ENCODE assay signal across 17 cellular contexts in the genomic region with DNA sequence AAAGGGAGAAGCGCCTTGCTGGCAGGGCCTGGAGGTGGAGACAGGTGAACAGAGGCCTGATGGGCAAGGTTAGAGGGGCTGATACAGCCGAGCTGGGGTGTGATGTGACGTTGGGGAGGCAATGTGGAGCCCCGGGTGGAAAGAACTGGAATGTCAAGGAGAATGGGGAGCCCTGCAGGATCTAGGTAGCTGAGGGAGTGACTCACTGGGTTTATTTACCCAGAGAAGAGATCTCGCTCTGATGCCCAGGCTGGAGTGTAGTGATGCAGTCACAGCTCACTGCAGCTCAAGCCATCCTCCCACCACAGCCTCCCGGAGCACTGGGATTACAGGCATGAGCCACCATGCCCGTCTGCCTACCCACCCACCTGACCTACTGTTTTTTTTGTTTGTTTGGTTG. TPM values are rescaled to one million over a fixed set of nuclear protein-coding genes. Genes with fewer than 3 reads are reported as not detected.
DNase-seq lines count a peak whose midpoint lies in the region; ATAC-seq and TF ChIP-seq lines count a peak whose summit lies in the region.
"Had no signal": no experiment of that assay in that cellular context is flagged by ENCODE, and none has a peak within 500 bp of the region (broad histone marks: within the 10 kb centered on the region; RNA-seq: fewer than 3 reads in every experiment).

No MANE protein-coding gene starts in this region.

- peaks cover 18% of the 10 kb centered on the region for H3K4me1 Mint-ChIP-seq in activated naive CD4-positive, alpha-beta T cell treated with anti-CD3 and anti-CD28 coated beads, Interleukin-2, amount 50 U/mL, for 24 hours
- H3K4me1 Mint-ChIP-seq in progenitor cell of endocrine pancreas (ENCODE audit: low read depth), result peaks cover 19% of the 10 kb centered on the region

- no peaks in the 10 kb centered on the region for H3K9me3 Mint-ChIP-seq in activated naive CD4-positive, alpha-beta T cell treated with anti-CD3 and anti-CD28 coated beads, Interleukin-2, amount 50 U/mL, for 24 hours
- H3K9me3 Mint-ChIP-seq in progenitor cell of endocrine pancreas (ENCODE audit: low read depth), result no peaks in the 10 kb centered on the region

- peaks cover 3% of the 10 kb centered on the region for H3K36me3 ChIP-seq in MG63
- no peaks in the 10 kb centered on the region for H3K36me3 ChIP-seq in aorta (ENCODE audit: control insufficient read depth in 1 of 2, insufficient read depth in 2 of 2, low read length in 1 of 2)
- H3K36me3 ChIP-seq: uterus had no signal

- peak overlapping the region; percentile 46 for H3K27ac Mint-ChIP-seq in activated naive CD4-positive, alpha-beta T cell treated with anti-CD3 and anti-CD28 coated beads, Interleukin-2, amount 50 U/mL, for 24 hours
- H3K27ac Mint-ChIP-seq in progenitor cell of endocrine pancreas, result peak overlapping the region; percentile 29

- peak overlapping the region; percentile 4 for H3K4me3 Mint-ChIP-seq in activated naive CD4-positive, alpha-beta T cell treated with anti-CD3 and anti-CD28 coated beads, Interleukin-2, amount 50 U/mL, for 24 hours
- H3K4me3 Mint-ChIP-seq in progenitor cell of endocrine pancreas (ENCODE audit: low read depth), result peak overlapping the region; percentile 47

- TF ChIP-seq CTCF in epithelial cell of esophagus (IDR thresholded peaks at IDR 0.05; ENCODE audit: insufficient read depth, low read depth, low read length, missing control alignments) (no peak), progenitor cell of endocrine pancreas (IDR thresholded peaks at IDR 0.05; ENCODE audit: unreplicated experiment) (no peak)

- WGBS in aorta, 2 donors, result 69 to 78% methylated on average over 7 of the region's 7 CpGs

- intact Hi-C loops in aorta (cut with DNase I), result no loop called here

- H3K27me3 Mint-ChIP-seq in activated naive CD4-positive, alpha-beta T cell treated with anti-CD3 and anti-CD28 coated beads, Interleukin-2, amount 50 U/mL, for 24 hours, result no peaks in the 10 kb centered on the region
- no peaks in the 10 kb centered on the region for H3K27me3 Mint-ChIP-seq in progenitor cell of endocrine pancreas

- H3K9me3 ChIP-seq in MG63 (no peaks in the 10 kb centered on the region), aorta (ENCODE audit: control insufficient read depth, low read length) (no peaks in the 10 kb centered on the region)
- H3K9me3 ChIP-seq: uterus had no signal

- H3K27ac ChIP-seq in aorta (ENCODE audit: low read depth in 1 of 2, low read length in 2 of 2), result no peak overlapping the region
- H3K27ac ChIP-seq: parathyroid adenoma, uterus had no signal

- ATAC-seq in aorta (ENCODE audit: low FRiP score) (no peak), HG03520 (IDR thresholded peaks at IDR 0.05; ENCODE audit: unreplicated experiment) (no peak)

- no peaks in the 10 kb centered on the region for H3K4me1 ChIP-seq in aorta (ENCODE audit: control insufficient read depth in 1 of 2, insufficient read depth in 2 of 2, low read length in 2 of 2)
- H3K4me1 ChIP-seq: parathyroid adenoma had no signal

- DNase-seq in activated naive CD4-positive, alpha-beta T cell treated with Interleukin-2 at 50 U/mL for 16 hours, result no peak
- DNase-seq in MG63 (peak; percentile 48), epithelial cell of esophagus (ENCODE audit: low read depth) (peak; percentile 79), progenitor cell of endocrine pancreas (ENCODE audit: low spot score, unreplicated experiment) (no peak), NCI-H2227 (lab: John Stamatoyannopoulos, UW; ENCODE audit: unreplicated experiment) (no peak), aorta (no peak)
- DNase-seq: effector memory CD4-positive, alpha-beta T cell; MM.1S; stimulated activated CD8-positive, alpha-beta memory T cell treated with anti-CD3 and anti-CD28 coated beads, Interleukin-4, amount 100 ng/mL, for 48 hours; T1000; uterus had no signal

- H3K27me3 ChIP-seq in MG63 (no peaks in the 10 kb centered on the region), aorta (ENCODE audit: control insufficient read depth in 1 of 2, insufficient read depth in 2 of 2, low read length in 1 of 2) (no peaks in the 10 kb centered on the region)
- H3K27me3 ChIP-seq: uterus had no signal

- H3K4me3 ChIP-seq in MG63 (no peak overlapping the region), epithelial cell of esophagus (ENCODE audit: low read length) (no peak overlapping the region), aorta (ENCODE audit: low read length in 2 of 2) (no peak overlapping the region)
- H3K4me3 ChIP-seq: uterus had no signal

- no peaks in the 10 kb centered on the region for H3K36me3 Mint-ChIP-seq in activated naive CD4-positive, alpha-beta T cell treated with anti-CD3 and anti-CD28 coated beads, Interleukin-2, amount 50 U/mL, for 24 hours
- H3K36me3 Mint-ChIP-seq in progenitor cell of endocrine pancreas (ENCODE audit: insufficient read depth), result no peaks in the 10 kb centered on the region

RNA-seq across cellular contexts. Expression of a gene that starts 1.9 kb away (rescaled TPM):
- 48.3 and 76.3 TPM in 2 replicates for total RNA-seq in MG63 (2014; rRNA removed; shearing (Covaris generic); ENCODE audit: low replicate concordance)
- 77.3 and 85.9 TPM in 2 replicates for total RNA-seq in progenitor cell of endocrine pancreas
- 100 to 1,000 TPM; 430 to 444 TPM for total RNA-seq in aorta
- polyA plus RNA-seq in aorta, result 100 to 1,000 TPM; 346 to 756 TPM

RNA-seq across cellular contexts. Expression of a gene that starts 10.7 kb away (rescaled TPM):
- not detected in 2 replicates for total RNA-seq in MG63 (2014; rRNA removed; shearing (Covaris generic); ENCODE audit: low replicate concordance)
- 0.40 and 0.89 TPM in 2 replicates for total RNA-seq in progenitor cell of endocrine pancreas
- total RNA-seq in aorta, result 1 to 10 TPM; 1.5 to 2.7 TPM
- not detected for polyA plus RNA-seq in aorta
- total RNA-seq: G401, glomerular endothelial cell, RPMI7951 had no signal

RNA-seq across cellular contexts. Expression of a gene that starts 36.5 kb away (rescaled TPM):
- 16.3 and 17.7 TPM in 2 replicates for total RNA-seq in MG63 (2014; rRNA removed; shearing (Covaris generic); ENCODE audit: low replicate concordance)
- total RNA-seq in progenitor cell of endocrine pancreas, result 77.5 and 82.4 TPM in 2 replicates
- 10 to 100 TPM; 49.2 to 49.6 TPM for total RNA-seq in aorta
- polyA plus RNA-seq in aorta, result 10 to 100 TPM; 26.0 to 32.9 TPM

Comparison
In these comparisons a context has a peak if more than half of its experiments do, and no peak if none do; other contexts are left out.
1. DNase-seq: peak in MG63 (single experiment) and epithelial cell of esophagus (single experiment); none in activated naive CD4-positive, alpha-beta T cell treated with Interleukin-2 at 50 U/mL for 16 hours (single experiment), progenitor cell of endocrine pancreas (single experiment), NCI-H2227 (single experiment) and aorta (0 of 2).